In genomic region chr5:188488-189481, GRCh38 we compare ENCODE assay signal across 8 cellular contexts. TPM values are rescaled to one million over a fixed set of nuclear protein-coding genes. Genes with fewer than 3 reads are reported as not detected.
DNase-seq lines count a peak whose midpoint lies in the region; ATAC-seq, FAIRE-seq and TF ChIP-seq lines count a peak whose summit lies in the region.

No MANE protein-coding gene starts in this region.

- H3K4me1 Mint-ChIP-seq in T-cell: peaks cover 5 to 9% (median 6%) of the 10 kb centered on the region in 3 donors

- H3K9me3 Mint-ChIP-seq in T-cell: no peaks in the 10 kb centered on the region

- H3K27ac ChIP-seq in rectal smooth muscle tissue (ENCODE audit: low read depth, low read length): no peak overlapping the region

- intact Hi-C loops in left ventricle myocardium superior (cut with micrococcal nuclease): no loop called here

- H3K27me3 Mint-ChIP-seq in T-cell: peaks cover 0 to 15% of the 10 kb centered on the region in 2 donors

- no peaks in the 10 kb centered on the region for H3K36me3 ChIP-seq in rectal smooth muscle tissue (ENCODE audit: control insufficient read depth, insufficient read depth, low read length)

- H3K36me3 Mint-ChIP-seq in T-cell: no peaks in the 10 kb centered on the region

- no peak for TF ChIP-seq POLR2A in GM12892 (IDR thresholded peaks at IDR 0.05; ENCODE audit: low read depth, low read length)

- peak overlapping the region in 1 of 3 donors; percentile 43 for H3K4me3 Mint-ChIP-seq in T-cell

- POLR2A ChIA-PET in T-cell (lab: Charles Lee): interaction anchor here in 1 of 2 donors (0.6 to 0.9 kb wide), 2 partner anchors 29 to 704 kb away, joined by 3 read pairs; partner anchors contain the start of genes BRD9, CCDC127, SDHA and TRIP13

- DNase-seq in GM12892 (ENCODE audit: insufficient read length) (peak; percentile 97), NCI-H128 (lab: John Stamatoyannopoulos, UW; ENCODE audit: unreplicated experiment) (peak; percentile 97), T-cell (peak; percentile 68 to 89 (median 83)), amniotic epithelial cell (ENCODE audit: low read depth) (peak; percentile 63), left ventricle myocardium superior (peak; percentile 94), OCI-M2 (lab: John Stamatoyannopoulos, UW; ENCODE audit: unreplicated experiment) (no peak)

- H3K27me3 ChIP-seq in rectal smooth muscle tissue (ENCODE audit: control insufficient read depth, insufficient read depth, low read length): peaks cover 8% of the 10 kb centered on the region

- H3K4me3 ChIP-seq in rectal smooth muscle tissue (ENCODE audit: low read length): peak overlapping the region; percentile 58

- peak; percentile 95 for FAIRE-seq in GM12892 (lab: Jason Lieb, UNC)

- H3K27ac Mint-ChIP-seq in T-cell: no peak overlapping the region

- ATAC-seq in HG02759 (IDR thresholded peaks at IDR 0.05; ENCODE audit: unreplicated experiment) (peak; percentile 78), T-cell (replicated peaks in 1 of 4) (peak; percentile 92 to 95 (median 94)), left ventricle myocardium superior (peak; percentile 52)

- no peak overlapping the region for H3K9ac ChIP-seq in rectal smooth muscle tissue (ENCODE audit: low read length)

- CTCF ChIA-PET in T-cell (lab: Charles Lee): interaction anchor here in 1 of 2 donors (1.3 to 1.5 kb wide), 2 partner anchors 29 to 31 kb away, joined by 4 to 9 read pairs; partner anchors contain the start of genes CCDC127 and SDHA

- H3K4me1 ChIP-seq in rectal smooth muscle tissue (ENCODE audit: control insufficient read depth, insufficient read depth, low read length): peaks cover 9% of the 10 kb centered on the region

RNA-seq across cellular contexts. Expression of gene LRRC14B, which starts 2.5 kb away (rescaled TPM):
- not detected for polyA plus RNA-seq in GM12892 (2012; ENCODE audit: missing spikeins)
- not detected for total RNA-seq in T-cell
- total RNA-seq in left ventricle myocardium superior: 107 TPM

RNA-seq across cellular contexts. Expression of gene CCDC127, which starts 29.2 kb away (rescaled TPM):
- polyA plus RNA-seq in GM12892 (2012; ENCODE audit: missing spikeins): 2.9 TPM
- total RNA-seq in T-cell (1 to 10 TPM; 2.5 to 9.8 (median 6.3) TPM), left ventricle myocardium superior (7.7 TPM)

RNA-seq across cellular contexts. Expression of gene SDHA, which starts 29.3 kb away (rescaled TPM):
- 91.1 TPM for polyA plus RNA-seq in GM12892 (2012; ENCODE audit: missing spikeins)
- total RNA-seq in T-cell (100 to 1,000 TPM; 122 to 209 (median 140) TPM), left ventricle myocardium superior (876 TPM)

Comparison
In these comparisons a context has a peak if more than half of its experiments do, and no peak if none do; other contexts are left out.
1. RNA of gene LRRC14B, which starts 2.5 kb away (total RNA-seq): 107 TPM in left ventricle myocardium superior (single experiment); not detected in T-cell; every median in the first group is over 100 times any median in the second.
2. Peak in every context shown above with its lines, with median percentiles within 50 percentile points of each other: ATAC-seq.